ENCODE assay signal across 26 cellular contexts in the genomic region with DNA sequence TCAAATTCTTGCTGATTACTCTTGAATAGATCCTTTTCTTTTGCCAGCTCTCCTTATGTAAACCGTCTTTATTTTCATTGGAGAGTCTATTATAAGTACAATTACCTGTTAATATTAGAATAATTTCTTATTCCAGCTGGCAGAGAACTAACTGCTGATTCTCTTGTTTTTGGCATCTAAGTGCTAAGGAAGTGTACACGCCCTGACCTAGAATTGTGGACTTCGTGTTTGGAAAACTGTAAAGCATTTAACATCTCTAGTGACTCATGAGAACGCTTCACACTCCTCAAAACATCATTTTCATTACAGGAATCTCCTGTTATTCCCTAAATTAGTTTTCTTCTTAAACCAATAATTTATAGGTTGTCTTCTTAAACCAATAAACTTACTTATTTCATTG. TPM values are rescaled to one million over a fixed set of nuclear protein-coding genes. Genes with fewer than 3 reads are reported as not detected.
DNase-seq lines count a peak whose midpoint lies in the region; ATAC-seq, FAIRE-seq and TF ChIP-seq lines count a peak whose summit lies in the region.
"Had no signal": no experiment of that assay in that cellular context is flagged by ENCODE, and none has a peak within 500 bp of the region (broad histone marks: within the 10 kb centered on the region; RNA-seq: fewer than 3 reads in every experiment).

No MANE protein-coding gene starts in this region.

- H4K20me1 ChIP-seq in endothelial cell of umbilical vein (replicated peaks; ENCODE audit: control insufficient read depth, extremely low read depth, insufficient read depth, low read length) = no peaks in the 10 kb centered on the region
- H4K20me1 ChIP-seq: BLaER1 treated with 17β-estradiol and CSF1 and Interleukin-3, amounts not matched to agents 10 nM and 100 nM had no signal

- BruUV-seq in endothelial cell of umbilical vein (replicated peaks; lab: Mats Ljungman, UMichigan) = no TSS peak

- H3K9me1 ChIP-seq in endothelial cell of umbilical vein (replicated peaks; ENCODE audit: control insufficient read depth, extremely low read depth, insufficient read depth, low read length) = no peaks in the 10 kb centered on the region

- POLR2A ChIA-PET in endothelial cell of umbilical vein (lab: Charles Lee) = no interaction called here

- H3K4me3 ChIP-seq in left ventricle myocardium inferior (no peak overlapping the region), endothelial cell of umbilical vein (replicated peaks in 1 of 3; ENCODE audit: insufficient read depth in 1 of 3, low read depth in 1 of 3, low read length in 3 of 3) (no peak overlapping the region)
- H3K4me3 ChIP-seq: A549; BLaER1 treated with 17β-estradiol and CSF1 and Interleukin-3, amounts not matched to agents 10 nM and 100 nM; GM12878 had no signal

- H3K9ac ChIP-seq in endothelial cell of umbilical vein (replicated peaks; ENCODE audit: extremely low read depth, insufficient read depth, low read length) = no peak overlapping the region
- H3K9ac ChIP-seq: BLaER1 treated with 17β-estradiol and CSF1 and Interleukin-3, amounts not matched to agents 10 nM and 100 nM had no signal

- H3K4me2 ChIP-seq in endothelial cell of umbilical vein (ENCODE audit: insufficient read depth, low read length) = no peak overlapping the region
- H3K4me2 ChIP-seq: A549; BLaER1 treated with 17β-estradiol and CSF1 and Interleukin-3, amounts not matched to agents 10 nM and 100 nM had no signal

- no peaks in the 10 kb centered on the region for H3K36me3 ChIP-seq in left ventricle myocardium inferior
- H3K36me3 ChIP-seq in endothelial cell of umbilical vein (ENCODE audit: control insufficient read depth in 2 of 2, extremely low read depth in 1 of 2, insufficient read depth in 2 of 2, low read length in 2 of 2) = no peaks in the 10 kb centered on the region
- H3K36me3 ChIP-seq: BLaER1 treated with 17β-estradiol and CSF1 and Interleukin-3, amounts not matched to agents 10 nM and 100 nM had no signal

- no peaks in the 10 kb centered on the region for H3K79me2 ChIP-seq in endothelial cell of umbilical vein (ENCODE audit: control insufficient read depth, insufficient read depth, low read length)

- H3K27me3 ChIP-seq in left ventricle myocardium inferior (ENCODE audit: low read depth) (no peaks in the 10 kb centered on the region), endothelial cell of umbilical vein (ENCODE audit: control insufficient read depth in 2 of 2, insufficient read depth in 2 of 2, low read length in 2 of 2) (peaks cover 0 to 5% of the 10 kb centered on the region in 2 experiments)
- H3K27me3 ChIP-seq: BLaER1 treated with 17β-estradiol and CSF1 and Interleukin-3, amounts not matched to agents 10 nM and 100 nM had no signal

- no peak overlapping the region for H2AFZ ChIP-seq in endothelial cell of umbilical vein (ENCODE audit: low read depth, low read length)

- CTCF ChIA-PET in endothelial cell of umbilical vein (lab: Charles Lee) = interaction anchor here (1.4 to 1.6 kb wide), 2 partner anchors 9 to 40 kb away, joined by 3 to 5 read pairs; a partner anchor contains a TSS

- no peaks in the 10 kb centered on the region for H3K4me1 ChIP-seq in left ventricle myocardium inferior
- H3K4me1 ChIP-seq in endothelial cell of umbilical vein (ENCODE audit: control insufficient read depth, extremely low read depth, insufficient read depth, low read length) = no peaks in the 10 kb centered on the region
- H3K4me1 ChIP-seq: A549, Caco-2 had no signal

- intact Hi-C loops in left ventricle myocardium inferior (cut with micrococcal nuclease) = no loop called here
- intact Hi-C loops in Right ventricle myocardium superior (cut with DNase I) = no loop called here
- intact Hi-C loops in endothelial cell of umbilical vein (cut with micrococcal nuclease) = no loop called here
- intact Hi-C loops in left colon (cut with DNase I, micrococcal nuclease) = no loop called here
- intact Hi-C loops in head of caudate nucleus (cut with DNase I) = no loop called here

- FAIRE-seq in endothelial cell of umbilical vein (lab: Jason Lieb, UNC) = no peak
- FAIRE-seq: GM12878, GM12892, GM18507 had no signal

- peak overlapping the region; percentile 12 for H3K27ac ChIP-seq in left ventricle myocardium inferior (replicated peaks)
- no peak overlapping the region for H3K27ac ChIP-seq in endothelial cell of umbilical vein (ENCODE audit: insufficient read depth, low read depth, low read length)
- H3K27ac ChIP-seq: 22Rv1; A549; BLaER1 treated with 17β-estradiol and CSF1 and Interleukin-3, amounts not matched to agents 10 nM and 100 nM; C4-2B had no signal

- dilution Hi-C loops in endothelial cell of umbilical vein (cut with MboI; ENCODE audit: extremely low pct_ligation_motif_present, low sequenced_read_pairs) = no loop called here

- ATAC-seq in Right ventricle myocardium superior (ENCODE audit: poor library complexity) (no peak), left colon (peak; percentile 58)
- ATAC-seq: A549; CD8-positive, alpha-beta T cell; GM12878 had no signal

- DNase-seq in left ventricle myocardium inferior (no peak), Right ventricle myocardium superior (no peak), endothelial cell of umbilical vein (ENCODE audit: low read depth, low spot score) (peak; percentile 26), left colon (no peak), head of caudate nucleus (no peak), NCI-H2196 (lab: John Stamatoyannopoulos, UW; ENCODE audit: unreplicated experiment) (no peak)
- DNase-seq: AML-193; Caco-2; Calu3; CD4-positive, alpha-beta T cell; CD8-positive, alpha-beta T cell; DMS 273 treated with DMSO at 0.1 percent for 48 hours; DMS153; DMS53; DMS79; DND-41; EL; GDM1 had no signal

- H3K9me3 ChIP-seq in left ventricle myocardium inferior (replicated peaks) (peaks cover 8% of the 10 kb centered on the region), endothelial cell of umbilical vein (replicated peaks; ENCODE audit: control insufficient read depth, insufficient read depth, low read length) (no peaks in the 10 kb centered on the region)

- TF ChIP-seq CTCF in left ventricle myocardium inferior (IDR thresholded peaks at IDR 0.05; ENCODE audit: borderline replicate concordance) (no peak), endothelial cell of umbilical vein (IDR thresholded peaks at IDR 0.05; ENCODE audit: extremely low read depth in 1 of 2, insufficient read depth in 1 of 2, low read depth in 1 of 2, low read length in 2 of 2) (no peak)

- TF ChIP-seq POLR2A in endothelial cell of umbilical vein (IDR thresholded peaks at IDR 0.05; ENCODE audit: low read depth, low read length) = no peak

TF ChIP-seq in endothelial cell of umbilical vein, 7 proteins besides CTCF, POLR2A, EP300 and RAD21:
- TF ChIP-seq POLR2AphosphoS5 (IDR thresholded peaks at IDR 0.05; ENCODE audit: insufficient read depth, low read depth, low read length) = no peak

RNA-seq across cellular contexts. Expression of a gene that starts 39.9 kb away (rescaled TPM):
- 8.3 TPM for total RNA-seq in left ventricle myocardium inferior
- total RNA-seq in Right ventricle myocardium superior = 10.3 TPM
- total RNA-seq in endothelial cell of umbilical vein = 75.8 and 81.8 TPM in 2 replicates
- polyA plus RNA-seq in endothelial cell of umbilical vein = 55.4 and 56.3 TPM in 2 replicates
- polyA plus RNA-seq in endothelial cell of umbilical vein (2011; cell fraction: cytosol; rRNA removed) = 60.9 and 66.3 TPM in 2 replicates
- polyA plus RNA-seq in endothelial cell of umbilical vein (2011; cell fraction: nucleus; rRNA removed) = 43.5 and 49.1 TPM in 2 replicates
- 77.1 and 85.9 TPM in 2 replicates for polyA plus RNA-seq in endothelial cell of umbilical vein (2012)
- polyA minus RNA-seq in endothelial cell of umbilical vein = 53.5 and 54.7 TPM in 2 replicates
- polyA minus RNA-seq in endothelial cell of umbilical vein (2011; cell fraction: cytosol; rRNA and poly(A)+ RNA removed) = not detected
- polyA minus RNA-seq in endothelial cell of umbilical vein (2011; cell fraction: nucleus; rRNA and poly(A)+ RNA removed) = 23.6 and 26.6 TPM in 2 replicates
- total RNA-seq in left colon = 10 to 100 TPM; 53.5 to 60.5 TPM
- total RNA-seq: B cell had no signal
